15 cellular contexts compared by ENCODE assay signal in the genomic region with DNA sequence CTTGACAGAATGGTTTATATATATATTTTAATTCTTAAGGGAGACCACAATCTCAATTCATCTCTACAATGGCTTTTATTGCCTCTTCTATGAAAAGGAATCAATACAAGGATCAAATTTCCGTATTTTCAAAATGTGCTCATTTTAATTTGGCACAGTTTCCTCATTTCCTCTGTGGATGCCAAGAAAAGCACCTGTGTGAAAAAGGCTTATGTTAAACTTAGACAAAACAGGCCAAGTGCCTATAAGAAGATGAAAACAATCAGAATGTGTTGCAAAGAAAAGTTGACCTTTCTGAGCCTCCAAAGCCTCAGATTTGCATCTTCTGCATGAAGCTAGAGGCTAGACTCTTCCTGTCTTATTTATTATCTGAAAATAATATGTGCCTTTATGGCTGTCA.
"Had no signal": no experiment of that assay in that cellular context is flagged by ENCODE, and none has a peak within 500 bp of the region (broad histone marks: within the 10 kb centered on the region; RNA-seq: fewer than 3 reads in every experiment).

No MANE protein-coding gene starts in this region.

- H3K27ac Mint-ChIP-seq: activated naive CD4-positive, alpha-beta T cell treated with anti-CD3 and anti-CD28 coated beads for 36 hours; activated naive CD8-positive, alpha-beta T cell treated with anti-CD3 and anti-CD28 coated beads, Interleukin-2, amount 50 U/mL, for 24 hours; activated T-helper 2 cell treated with anti-CD3 and anti-CD28 coated beads, Interferon-gamma antibody, Interleukin-2, Interleukin-4, amounts not matched to agents 10 μg/mL and 5 μg/mL and 100 μg/mL, durations not matched to agents 14 hours and 24 hours and 36 hours; dendritic cell treated with granulocyte-macrophage colony-stimulating factor and Interleukin-4, amounts not matched to agents 40 ng/mL and 50 ng/mL, for 4 days; naive thymus-derived CD8-positive, alpha-beta T cell; stimulated activated naive CD8-positive, alpha-beta T cell treated with anti-CD3 and anti-CD28 coated beads, Interleukin-15, amount 100 ng/mL, for 72 hours; type B pancreatic cell had no signal

- DNase-seq: activated CD4-positive, alpha-beta T cell treated with anti-CD3 and anti-CD28 coated beads for 1 hour; activated CD4-positive, alpha-beta T cell treated with anti-CD3 and anti-CD28 coated beads, Interleukin-2, amount 50 U/mL, for 4 hours; activated naive CD8-positive, alpha-beta T cell treated with anti-CD3 and anti-CD28 coated beads, Interleukin-2, amount 50 U/mL, for 24 hours; left ventricle myocardium superior; sigmoid colon; stimulated activated CD4-positive, alpha-beta T cell treated with anti-CD3 and anti-CD28 coated beads, Interleukin-1b, Interleukin-23, amount 100 ng/mL, for 48 hours; stimulated activated naive CD8-positive, alpha-beta T cell treated with anti-CD3 and anti-CD28 coated beads, Interleukin-15, amount 100 ng/mL, for 72 hours had no signal

- H3K27me3 Mint-ChIP-seq: dendritic cell treated with granulocyte-macrophage colony-stimulating factor and Interleukin-4, amounts not matched to agents 40 ng/mL and 50 ng/mL, for 4 days; stimulated activated naive CD8-positive, alpha-beta T cell treated with anti-CD3 and anti-CD28 coated beads, Interleukin-15, amount 100 ng/mL, for 72 hours; type B pancreatic cell had no signal

- H3K27me3 ChIP-seq: esophagus muscularis mucosa, hepatocyte, pancreas, sigmoid colon had no signal

- H3K9me3 Mint-ChIP-seq: activated naive CD4-positive, alpha-beta T cell treated with anti-CD3 and anti-CD28 coated beads for 36 hours; activated naive CD8-positive, alpha-beta T cell treated with anti-CD3 and anti-CD28 coated beads, Interleukin-2, amount 50 U/mL, for 24 hours; activated T-helper 2 cell treated with anti-CD3 and anti-CD28 coated beads, Interferon-gamma antibody, Interleukin-2, Interleukin-4, amounts not matched to agents 10 μg/mL and 5 μg/mL and 100 μg/mL, durations not matched to agents 14 hours and 24 hours and 36 hours; dendritic cell treated with granulocyte-macrophage colony-stimulating factor and Interleukin-4, amounts not matched to agents 40 ng/mL and 50 ng/mL, for 4 days; naive thymus-derived CD8-positive, alpha-beta T cell; stimulated activated naive CD8-positive, alpha-beta T cell treated with anti-CD3 and anti-CD28 coated beads, Interleukin-15, amount 100 ng/mL, for 72 hours; type B pancreatic cell had no signal

- H3K4me1 ChIP-seq: sigmoid colon had no signal

- H3K4me2 ChIP-seq: hepatocyte had no signal

- H3K79me2 ChIP-seq: hepatocyte had no signal

- H3K4me1 Mint-ChIP-seq: naive thymus-derived CD8-positive, alpha-beta T cell had no signal

- H3K4me3 ChIP-seq: esophagus muscularis mucosa, hepatocyte, pancreas, sigmoid colon had no signal

- ATAC-seq: activated naive CD8-positive, alpha-beta T cell treated with anti-CD3 and anti-CD28 coated beads, Interleukin-2, amount 50 U/mL, for 24 hours; naive thymus-derived CD8-positive, alpha-beta T cell had no signal

- H3K36me3 Mint-ChIP-seq: type B pancreatic cell had no signal

- H3K36me3 ChIP-seq: esophagus muscularis mucosa, pancreas, sigmoid colon had no signal

- H3K9me3 ChIP-seq: esophagus muscularis mucosa, pancreas, sigmoid colon had no signal

- H3K27ac ChIP-seq: esophagus muscularis mucosa, hepatocyte, pancreas, sigmoid colon had no signal

- H3K4me3 Mint-ChIP-seq: activated naive CD4-positive, alpha-beta T cell treated with anti-CD3 and anti-CD28 coated beads for 36 hours; activated naive CD8-positive, alpha-beta T cell treated with anti-CD3 and anti-CD28 coated beads, Interleukin-2, amount 50 U/mL, for 24 hours; dendritic cell treated with granulocyte-macrophage colony-stimulating factor and Interleukin-4, amounts not matched to agents 40 ng/mL and 50 ng/mL, for 4 days; naive thymus-derived CD8-positive, alpha-beta T cell; stimulated activated naive CD8-positive, alpha-beta T cell treated with anti-CD3 and anti-CD28 coated beads, Interleukin-15, amount 100 ng/mL, for 72 hours; type B pancreatic cell had no signal
